ENCODE assay signal across 30 cellular contexts in the genomic region with DNA sequence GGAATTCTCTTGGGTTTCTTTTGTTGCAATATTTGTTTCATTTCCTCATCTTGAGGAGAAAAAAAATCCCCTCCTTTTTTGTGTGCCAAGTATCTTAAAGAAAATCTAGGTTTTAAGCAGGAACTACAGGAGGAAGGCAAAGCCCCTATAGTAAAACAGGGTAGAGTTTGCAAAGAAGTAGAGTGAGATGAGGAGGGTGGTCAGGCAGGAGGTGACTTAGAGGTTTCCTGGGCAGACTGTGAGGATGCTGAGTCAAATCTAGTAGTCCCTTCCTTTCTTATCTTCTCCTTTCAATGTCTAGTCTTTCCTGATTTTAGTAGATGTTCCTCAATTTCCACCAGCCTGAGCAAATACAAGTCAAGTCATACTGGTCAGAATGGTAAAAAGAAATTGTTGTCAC.
"Had no signal": no experiment of that assay in that cellular context is flagged by ENCODE, and none has a peak within 500 bp of the region (broad histone marks: within the 10 kb centered on the region; RNA-seq: fewer than 3 reads in every experiment).

No MANE protein-coding gene starts in this region.

- ATAC-seq: activated CD8-positive, alpha-beta T cell treated with anti-CD3 and anti-CD28 coated beads for 36 hours; activated naive CD8-positive, alpha-beta T cell treated with anti-CD3 and anti-CD28 coated beads, Interleukin-2, amount 50 U/mL, for 24 hours; activated T-cell treated with anti-CD3 and anti-CD28 coated beads, Interleukin-2, amount 50 U/mL, for 4 hours; activated T-helper 17 cell treated with anti-CD3 and anti-CD28 coated beads, Interleukin-2, amount 50 U/mL, for 72 hours; effector memory CD8-positive, alpha-beta T cell; gastroesophageal sphincter; left cardiac atrium; left ventricle myocardium superior; sciatic nerve had no signal

- H3K4me3 Mint-ChIP-seq: activated B cell treated with CpG ODN at 0.5 μM for 24 hours; activated CD8-positive, alpha-beta T cell treated with anti-CD3 and anti-CD28 coated beads for 36 hours; activated naive CD4-positive, alpha-beta T cell treated with anti-CD3 and anti-CD28 coated beads, Interleukin-2, amount 50 U/mL, for 24 hours; activated naive CD8-positive, alpha-beta T cell treated with anti-CD3 and anti-CD28 coated beads, Interleukin-2, amount 50 U/mL, for 24 hours; activated T-cell treated with anti-CD3 and anti-CD28 coated beads, Interleukin-2, amount 50 U/mL, for 4 hours; activated T-helper 17 cell treated with anti-CD3 and anti-CD28 coated beads, Interleukin-2, amount 50 U/mL, for 72 hours; effector memory CD8-positive, alpha-beta T cell; naive B cell; nephron progenitor cell; stimulated activated naive CD8-positive, alpha-beta T cell treated with anti-CD3 and anti-CD28 coated beads, Interleukin-15, Interleukin-2, amounts not matched to agents 100 ng/mL and 50 ng/mL, for 24 hours had no signal

- DNase-seq: activated B cell treated with CpG ODN at 0.5 μM for 24 hours; activated CD4-positive, alpha-beta T cell treated with anti-CD3 and anti-CD28 coated beads, Interleukin-2, amount 50 U/mL, for 1 hour; activated CD8-positive, alpha-beta T cell treated with anti-CD3 and anti-CD28 coated beads for 36 hours; activated naive CD8-positive, alpha-beta T cell treated with anti-CD3 and anti-CD28 coated beads, Interleukin-2, amount 50 U/mL, for 24 hours; activated T-cell treated with anti-CD3 and anti-CD28 coated beads, Interleukin-2, amount 50 U/mL, for 4 hours; effector memory CD8-positive, alpha-beta T cell; erythroblast; islet precursor cell; left cardiac atrium; left ventricle myocardium superior; naive B cell; nephron progenitor cell; ovary; retina; stimulated activated CD4-positive, alpha-beta T cell treated with anti-CD3 and anti-CD28 coated beads, Interleukin-12 subunit alpha, Interleukin-12 subunit beta, amount 100 ng/mL, for 4 hours; stimulated activated CD4-positive, alpha-beta T cell treated with anti-CD3 and anti-CD28 coated beads, Interleukin-4, amount 100 ng/mL, for 1 hour; thyroid gland; upper lobe of left lung had no signal

- H3K4me3 ChIP-seq: coronary artery, gastroesophageal sphincter, hepatocyte, ovary, prostate gland, skin epidermis, thyroid gland, upper lobe of left lung, vagina had no signal

- H3K27me3 Mint-ChIP-seq: activated B cell treated with CpG ODN at 0.5 μM for 24 hours; activated CD8-positive, alpha-beta T cell treated with anti-CD3 and anti-CD28 coated beads for 36 hours; activated naive CD4-positive, alpha-beta T cell treated with anti-CD3 and anti-CD28 coated beads, Interleukin-2, amount 50 U/mL, for 24 hours; activated naive CD8-positive, alpha-beta T cell treated with anti-CD3 and anti-CD28 coated beads, Interleukin-2, amount 50 U/mL, for 24 hours; activated T-helper 17 cell treated with anti-CD3 and anti-CD28 coated beads, Interleukin-2, amount 50 U/mL, for 72 hours; effector memory CD8-positive, alpha-beta T cell; stimulated activated naive CD8-positive, alpha-beta T cell treated with anti-CD3 and anti-CD28 coated beads, Interleukin-15, Interleukin-2, amounts not matched to agents 100 ng/mL and 50 ng/mL, for 24 hours had no signal

- H3K27ac Mint-ChIP-seq: activated B cell treated with CpG ODN at 0.5 μM for 24 hours; activated CD8-positive, alpha-beta T cell treated with anti-CD3 and anti-CD28 coated beads for 36 hours; activated naive CD4-positive, alpha-beta T cell treated with anti-CD3 and anti-CD28 coated beads, Interleukin-2, amount 50 U/mL, for 24 hours; activated naive CD8-positive, alpha-beta T cell treated with anti-CD3 and anti-CD28 coated beads, Interleukin-2, amount 50 U/mL, for 24 hours; activated T-helper 17 cell treated with anti-CD3 and anti-CD28 coated beads, Interleukin-2, amount 50 U/mL, for 72 hours; effector memory CD8-positive, alpha-beta T cell; naive B cell; nephron progenitor cell; stimulated activated naive CD8-positive, alpha-beta T cell treated with anti-CD3 and anti-CD28 coated beads, Interleukin-15, Interleukin-2, amounts not matched to agents 100 ng/mL and 50 ng/mL, for 24 hours had no signal

- H3K36me3 Mint-ChIP-seq: activated naive CD4-positive, alpha-beta T cell treated with anti-CD3 and anti-CD28 coated beads, Interleukin-2, amount 50 U/mL, for 24 hours; naive B cell had no signal

- FAIRE-seq: bronchial epithelial cell had no signal

- H3K27ac ChIP-seq: coronary artery, gastroesophageal sphincter, hepatocyte, neutrophil, ovary, prostate gland, skin epidermis, thyroid gland, upper lobe of left lung, vagina had no signal

- H3K36me3 ChIP-seq: gastroesophageal sphincter, neutrophil, ovary, prostate gland, thyroid gland, upper lobe of left lung, vagina had no signal

- H3K9me3 ChIP-seq: gastroesophageal sphincter, neutrophil, ovary, prostate gland, thyroid gland, upper lobe of left lung, vagina had no signal

- H3K27me3 ChIP-seq: gastroesophageal sphincter, hepatocyte, neutrophil, ovary, thyroid gland, upper lobe of left lung, vagina had no signal

- H3K4me1 Mint-ChIP-seq: activated B cell treated with CpG ODN at 0.5 μM for 24 hours; activated naive CD4-positive, alpha-beta T cell treated with anti-CD3 and anti-CD28 coated beads, Interleukin-2, amount 50 U/mL, for 24 hours; activated naive CD8-positive, alpha-beta T cell treated with anti-CD3 and anti-CD28 coated beads, Interleukin-2, amount 50 U/mL, for 24 hours; activated T-helper 17 cell treated with anti-CD3 and anti-CD28 coated beads, Interleukin-2, amount 50 U/mL, for 72 hours; naive B cell had no signal

- H3K4me1 ChIP-seq: gastroesophageal sphincter, prostate gland, thyroid gland, upper lobe of left lung, vagina had no signal

- H3K9me3 Mint-ChIP-seq: activated CD8-positive, alpha-beta T cell treated with anti-CD3 and anti-CD28 coated beads for 36 hours; activated naive CD4-positive, alpha-beta T cell treated with anti-CD3 and anti-CD28 coated beads, Interleukin-2, amount 50 U/mL, for 24 hours; activated naive CD8-positive, alpha-beta T cell treated with anti-CD3 and anti-CD28 coated beads, Interleukin-2, amount 50 U/mL, for 24 hours; stimulated activated naive CD8-positive, alpha-beta T cell treated with anti-CD3 and anti-CD28 coated beads, Interleukin-15, Interleukin-2, amounts not matched to agents 100 ng/mL and 50 ng/mL, for 24 hours had no signal
